Comparison of ENCODE assay signal across 1 cellular context in genomic region chr1:15004396-15004795, GRCh38.
TF ChIP-seq lines count a peak whose summit lies in the region.

No MANE protein-coding gene starts in this region.

TF ChIP-seq in H1, 55 proteins besides CTCF, POLR2A, EP300 and RAD21 (continued from another document):
- TF ChIP-seq, protein P1, sequence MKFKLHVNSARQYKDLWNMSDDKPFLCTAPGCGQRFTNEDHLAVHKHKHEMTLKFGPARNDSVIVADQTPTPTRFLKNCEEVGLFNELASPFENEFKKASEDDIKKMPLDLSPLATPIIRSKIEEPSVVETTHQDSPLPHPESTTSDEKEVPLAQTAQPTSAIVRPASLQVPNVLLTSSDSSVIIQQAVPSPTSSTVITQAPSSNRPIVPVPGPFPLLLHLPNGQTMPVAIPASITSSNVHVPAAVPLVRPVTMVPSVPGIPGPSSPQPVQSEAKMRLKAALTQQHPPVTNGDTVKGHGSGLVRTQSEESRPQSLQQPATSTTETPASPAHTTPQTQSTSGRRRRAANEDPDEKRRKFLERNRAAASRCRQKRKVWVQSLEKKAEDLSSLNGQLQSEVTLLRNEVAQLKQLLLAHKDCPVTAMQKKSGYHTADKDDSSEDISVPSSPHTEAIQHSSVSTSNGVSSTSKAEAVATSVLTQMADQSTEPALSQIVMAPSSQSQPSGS (IDR thresholded peaks at IDR 0.05; ENCODE audit: low read length) = no peak
- TF ChIP-seq HDAC2 (IDR thresholded peaks at IDR 0.05; ENCODE audit: borderline replicate concordance in 1 of 2, low read depth in 2 of 2, low read length in 2 of 2) (no peak), TAF7 (optimal IDR thresholded peaks at IDR 0.05; ENCODE audit: borderline replicate concordance, low read depth, low read length) (no peak), POU5F1 (IDR thresholded peaks at IDR 0.05; ENCODE audit: low read depth, low read length) (no peak), SAP30 (IDR thresholded peaks at IDR 0.05; ENCODE audit: insufficient read depth, insufficient replicate concordance, low read length) (no peak), E2F6 (IDR thresholded peaks at IDR 0.05) (no peak), TCF12 (IDR thresholded peaks at IDR 0.05; ENCODE audit: low read depth, low read length) (no peak), SRF (IDR thresholded peaks at IDR 0.05; ENCODE audit: low read depth, low read length) (no peak), TEAD4 (IDR thresholded peaks at IDR 0.05; ENCODE audit: low read depth, low read length) (no peak), GABPA (IDR thresholded peaks at IDR 0.05; ENCODE audit: borderline replicate concordance, insufficient read depth, low read length) (no peak), NRF1 (IDR thresholded peaks at IDR 0.05; ENCODE audit: low read depth, low read length) (no peak), MAFK (IDR thresholded peaks at IDR 0.05; ENCODE audit: low read depth, low read length) (no peak)
